In genomic region chr2:175877845-175878563, GRCh38 we compare ENCODE assay signal across 28 cellular contexts.
DNase-seq lines count a peak whose midpoint lies in the region; ATAC-seq, FAIRE-seq and TF ChIP-seq lines count a peak whose summit lies in the region.
"Had no signal": no experiment of that assay in that cellular context is flagged by ENCODE, and none has a peak within 500 bp of the region (broad histone marks: within the 10 kb centered on the region; RNA-seq: fewer than 3 reads in every experiment).

No MANE protein-coding gene starts in this region.

- H3K4me3 ChIP-seq in A673 (ENCODE audit: low read depth, low read length, poor library complexity, severe bottlenecking), result no peak overlapping the region
- H3K4me3 ChIP-seq in bronchial epithelial cell (ENCODE audit: low read depth, low read length), result no peak overlapping the region
- H3K4me3 ChIP-seq: body of pancreas, mucosa of descending colon, prostate gland had no signal

- ATAC-seq in foreskin keratinocyte (peak; percentile 35), GM18909 (IDR thresholded peaks at IDR 0.05; ENCODE audit: poor library complexity, unreplicated experiment) (no peak)
- no peak for ATAC-seq in activated naive CD8-positive, alpha-beta T cell treated with anti-CD3 and anti-CD28 coated beads, Interleukin-2, amount 50 U/mL, for 24 hours
- ATAC-seq: body of pancreas; CD8-positive, alpha-beta T cell; mucosa of descending colon; T-cell had no signal

- H3K36me3 Mint-ChIP-seq in activated naive CD8-positive, alpha-beta T cell treated with anti-CD3 and anti-CD28 coated beads, Interleukin-2, amount 50 U/mL, for 24 hours (ENCODE audit: low read depth), result no peaks in the 10 kb centered on the region
- H3K36me3 Mint-ChIP-seq: activated naive CD8-positive, alpha-beta T cell treated with anti-CD3 and anti-CD28 coated beads, Interleukin-2, amount 10 ng/mL, durations not matched to agents 7 days and 5 days; CD8-positive, alpha-beta T cell; natural killer cell treated with Interleukin-12 subunit alpha and Interleukin-12 subunit beta and Interleukin-15 and Interleukin-18, amount 100 ng/mL, for 72 hours; T-cell had no signal

- POLR2A ChIA-PET in A673 (lab: Charles Lee; ENCODE audit: low non-redundant PET), result no interaction called here

- no TSS peak for BruUV-seq in A673 (replicated peaks; lab: Mats Ljungman, UMichigan)

- H3K36me3 ChIP-seq in A673 (ENCODE audit: insufficient read depth, low read length, poor library complexity, severe bottlenecking) (no peaks in the 10 kb centered on the region), bronchial epithelial cell (ENCODE audit: control insufficient read depth, insufficient read depth, low read length) (no peaks in the 10 kb centered on the region)
- H3K36me3 ChIP-seq: BE2C, prostate gland, WERI-Rb-1 had no signal

- no peak overlapping the region for H3K27ac Mint-ChIP-seq in activated naive CD8-positive, alpha-beta T cell treated with anti-CD3 and anti-CD28 coated beads, Interleukin-2, amount 50 U/mL, for 24 hours
- H3K27ac Mint-ChIP-seq: activated naive CD8-positive, alpha-beta T cell treated with anti-CD3 and anti-CD28 coated beads, Interleukin-2, amount 10 ng/mL, durations not matched to agents 7 days and 5 days; activated T-cell treated with anti-CD3 and anti-CD28 coated beads, Interleukin-2, amount 50 U/mL, for 24 hours; CD8-positive, alpha-beta T cell; natural killer cell treated with Interleukin-12 subunit alpha and Interleukin-12 subunit beta and Interleukin-15 and Interleukin-18, amount 100 ng/mL, for 72 hours; T-cell had no signal

- intact Hi-C loops in A673 (cut with micrococcal nuclease; ENCODE audit: unreplicated experiment), result no loop called here

- no peak overlapping the region for H3K27ac ChIP-seq in A673 (ENCODE audit: low read depth, low read length, poor library complexity, severe bottlenecking)
- H3K27ac ChIP-seq in foreskin keratinocyte, result no peak overlapping the region
- H3K27ac ChIP-seq: body of pancreas, prostate gland, WERI-Rb-1 had no signal

- H3K4me1 Mint-ChIP-seq in activated naive CD8-positive, alpha-beta T cell treated with anti-CD3 and anti-CD28 coated beads, Interleukin-2, amount 50 U/mL, for 24 hours, result no peaks in the 10 kb centered on the region
- H3K4me1 Mint-ChIP-seq: activated naive CD8-positive, alpha-beta T cell treated with anti-CD3 and anti-CD28 coated beads, Interleukin-2, amount 10 ng/mL, durations not matched to agents 7 days and 5 days; T-cell had no signal

- H3K27me3 ChIP-seq in A673 (replicated peaks; ENCODE audit: insufficient read depth, low read depth, low read length, poor library complexity) (peaks cover 3% of the 10 kb centered on the region), bronchial epithelial cell (ENCODE audit: control insufficient read depth, insufficient read depth, low read length) (no peaks in the 10 kb centered on the region), foreskin keratinocyte (peaks cover 5% of the 10 kb centered on the region)
- H3K27me3 ChIP-seq: BE2C, body of pancreas had no signal

- no peak for FAIRE-seq in bronchial epithelial cell (lab: Jason Lieb, UNC)

- TF ChIP-seq CTCF in A673 (conservative IDR thresholded peaks at IDR 0.05; ENCODE audit: low read depth, low read length) (no peak), bronchial epithelial cell (IDR thresholded peaks at IDR 0.05; ENCODE audit: insufficient read depth, low read length, severe bottlenecking) (no peak), foreskin keratinocyte (conservative IDR thresholded peaks at IDR 0.05) (no peak)

- no peaks in the 10 kb centered on the region for H3K9me3 ChIP-seq in A673 (ENCODE audit: low read depth, low read length, poor library complexity, severe bottlenecking)
- H3K9me3 ChIP-seq: BE2C, body of pancreas, mucosa of descending colon, prostate gland had no signal

- H3K4me1 ChIP-seq in A673 (ENCODE audit: insufficient read depth, low read length, poor library complexity, severe bottlenecking), result no peaks in the 10 kb centered on the region
- H3K4me1 ChIP-seq in foreskin keratinocyte, result no peaks in the 10 kb centered on the region
- H3K4me1 ChIP-seq: BE2C, body of pancreas, prostate gland had no signal

- no peaks in the 10 kb centered on the region for H3K9me3 Mint-ChIP-seq in activated naive CD8-positive, alpha-beta T cell treated with anti-CD3 and anti-CD28 coated beads, Interleukin-2, amount 50 U/mL, for 24 hours
- H3K9me3 Mint-ChIP-seq: activated naive CD8-positive, alpha-beta T cell treated with anti-CD3 and anti-CD28 coated beads, Interleukin-2, amount 10 ng/mL, durations not matched to agents 7 days and 5 days; activated T-cell treated with anti-CD3 and anti-CD28 coated beads, Interleukin-2, amount 50 U/mL, for 24 hours; CD8-positive, alpha-beta T cell; natural killer cell treated with Interleukin-12 subunit alpha and Interleukin-12 subunit beta and Interleukin-15 and Interleukin-18, amount 100 ng/mL, for 72 hours; T-cell had no signal

- CTCF ChIA-PET in A673 (lab: Charles Lee), result no interaction called here

- H3K4me3 Mint-ChIP-seq in activated naive CD8-positive, alpha-beta T cell treated with anti-CD3 and anti-CD28 coated beads, Interleukin-2, amount 50 U/mL, for 24 hours, result no peak overlapping the region
- H3K4me3 Mint-ChIP-seq: activated naive CD8-positive, alpha-beta T cell treated with anti-CD3 and anti-CD28 coated beads, Interleukin-2, amount 10 ng/mL, durations not matched to agents 7 days and 5 days; activated T-cell treated with anti-CD3 and anti-CD28 coated beads, Interleukin-2, amount 50 U/mL, for 24 hours; CD8-positive, alpha-beta T cell; natural killer cell treated with Interleukin-12 subunit alpha and Interleukin-12 subunit beta and Interleukin-15 and Interleukin-18, amount 100 ng/mL, for 72 hours; T-cell had no signal

- peaks cover 6% of the 10 kb centered on the region for H3K27me3 Mint-ChIP-seq in activated naive CD8-positive, alpha-beta T cell treated with anti-CD3 and anti-CD28 coated beads, Interleukin-2, amount 50 U/mL, for 24 hours

- peak; percentile 6 for DNase-seq in A673 (ENCODE audit: low spot score)
- DNase-seq in HCEC 1CT, result peak; percentile 33
- peak; percentile 15 for DNase-seq in bronchial epithelial cell (ENCODE audit: low read depth)
- no peak for DNase-seq in foreskin keratinocyte
- no peak for DNase-seq in activated naive CD8-positive, alpha-beta T cell treated with anti-CD3 and anti-CD28 coated beads, Interleukin-2, amount 50 U/mL, for 24 hours
- no peak for DNase-seq in activated gamma-delta T cell treated with Interleukin-2 at 50 U/mL for 16 hours
- DNase-seq in inferior parietal cortex (ENCODE audit: extremely low spot score), result no peak
- DNase-seq: activated CD4-positive, alpha-beta T cell treated with anti-CD3 and anti-CD28 coated beads for 4 hours; activated effector memory CD4-positive, alpha-beta T cell treated with anti-CD3 and anti-CD28 coated beads, Interleukin-2, amount 50 U/mL, for 16 hours; activated naive CD8-positive, alpha-beta T cell treated with anti-CD3 and anti-CD28 coated beads, Interleukin-2, amount 10 ng/mL, durations not matched to agents 7 days and 5 days; activated T-cell treated with anti-CD3 and anti-CD28 coated beads, Interleukin-2, amount 50 U/mL, for 24 hours; BE2C; body of pancreas; CD8-positive, alpha-beta T cell; H7; head of caudate nucleus; mucosa of descending colon; NCI-H446 treated with DMSO at 0.1 percent for 48 hours; occipital lobe; RPMI8226; stimulated activated CD4-positive, alpha-beta T cell treated with anti-CD3 and anti-CD28 coated beads, Interleukin-15, amount 100 ng/mL, for 24 hours; stimulated activated CD4-positive, alpha-beta T cell treated with anti-CD3 and anti-CD28 coated beads, Interleukin-4, amount 100 ng/mL, for 4 hours; T-cell; trophoblast cell; WERI-Rb-1 had no signal

Comparison
In these comparisons a context has a peak if more than half of its experiments do, and no peak if none do; other contexts are left out.
1. DNase-seq: peak in A673 (single experiment), HCEC 1CT (single experiment) and bronchial epithelial cell (single experiment); none in foreskin keratinocyte (0 of 2), activated naive CD8-positive, alpha-beta T cell treated with anti-CD3 and anti-CD28 coated beads, Interleukin-2, amount 50 U/mL, for 24 hours (single experiment), activated gamma-delta T cell treated with Interleukin-2 at 50 U/mL for 16 hours (single experiment) and inferior parietal cortex (single experiment).